In the genomic region with DNA sequence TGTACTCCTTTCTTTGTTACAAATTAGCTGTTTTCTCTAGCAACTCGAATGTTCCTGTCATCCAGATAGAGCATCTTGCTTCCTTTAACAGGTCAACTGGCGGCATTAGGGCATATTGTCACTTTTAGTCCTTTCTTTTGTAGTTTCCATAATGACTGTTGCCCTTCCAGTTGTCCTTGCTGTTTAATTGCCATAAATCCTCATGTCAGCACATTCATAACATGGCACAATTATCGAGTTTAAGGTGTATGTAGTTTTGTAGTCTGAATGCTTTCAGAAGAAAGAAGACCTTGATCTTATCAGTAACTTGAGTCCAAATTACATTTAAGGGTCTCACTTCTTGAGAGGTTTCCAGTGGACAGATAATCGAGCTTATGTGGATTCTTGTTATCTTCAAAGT, we compare ENCODE assay signal across 23 cellular contexts.
"Had no signal": no experiment of that assay in that cellular context is flagged by ENCODE, and none has a peak within 500 bp of the region (broad histone marks: within the 10 kb centered on the region; RNA-seq: fewer than 3 reads in every experiment).

No MANE protein-coding gene starts in this region.

- H3K36me3 ChIP-seq: esophagus squamous epithelium, gastrocnemius medialis, spleen, thoracic aorta, vagina, WERI-Rb-1 had no signal

- H3K27me3 ChIP-seq: esophagus squamous epithelium, gastrocnemius medialis, spleen, vagina had no signal

- H3K4me1 ChIP-seq: gastrocnemius medialis, vagina had no signal

- DNase-seq: activated CD4-positive, alpha-beta T cell treated with anti-CD3 and anti-CD28 coated beads, Interleukin-2, amount 10 ng/mL, durations not matched to agents 7 days and 5 days; activated CD4-positive, CD25-positive, alpha-beta regulatory T cell treated with anti-CD3 and anti-CD28 coated beads, Interleukin-2, amount 50 U/mL, for 72 hours; activated CD8-positive, alpha-beta memory T cell treated with anti-CD3 and anti-CD28 coated beads, Interleukin-2, amount 10 ng/mL, durations not matched to agents 7 days and 5 days; activated CD8-positive, alpha-beta T cell treated with anti-CD3 and anti-CD28 coated beads for 36 hours; activated effector memory CD4-positive, alpha-beta T cell treated with anti-CD3 and anti-CD28 coated beads, Interleukin-2, amount 50 U/mL, for 16 hours; activated naive CD4-positive, alpha-beta T cell treated with anti-CD3 and anti-CD28 coated beads, Interleukin-2, amount 10 ng/mL, durations not matched to agents 7 days and 5 days; activated T-cell treated with anti-CD3 and anti-CD28 coated beads for 4 hours; amygdala; cerebellar nuclear complex; cortex of kidney; endodermal cell; esophagus squamous epithelium; gastrocnemius medialis; head of caudate nucleus; hypothalamus; left ventricle myocardium superior; mammary epithelial cell; spleen; stimulated activated CD4-positive, alpha-beta T cell treated with anti-CD3 and anti-CD28 coated beads, Interleukin-4, amount 100 ng/mL, for 1 hour; stimulated activated naive CD4-positive, alpha-beta T cell treated with Interleukin-2 at 50 U/mL for 16 hours; WERI-Rb-1 had no signal

- H3K9me3 ChIP-seq: esophagus squamous epithelium, gastrocnemius medialis, spleen, thoracic aorta, vagina had no signal

- H3K4me3 ChIP-seq: gastrocnemius medialis, thoracic aorta, vagina had no signal

- H3K27ac ChIP-seq: esophagus squamous epithelium, gastrocnemius medialis, spleen, thoracic aorta, vagina, WERI-Rb-1 had no signal
